ENCODE assay signal across 29 cellular contexts in the genomic region with DNA sequence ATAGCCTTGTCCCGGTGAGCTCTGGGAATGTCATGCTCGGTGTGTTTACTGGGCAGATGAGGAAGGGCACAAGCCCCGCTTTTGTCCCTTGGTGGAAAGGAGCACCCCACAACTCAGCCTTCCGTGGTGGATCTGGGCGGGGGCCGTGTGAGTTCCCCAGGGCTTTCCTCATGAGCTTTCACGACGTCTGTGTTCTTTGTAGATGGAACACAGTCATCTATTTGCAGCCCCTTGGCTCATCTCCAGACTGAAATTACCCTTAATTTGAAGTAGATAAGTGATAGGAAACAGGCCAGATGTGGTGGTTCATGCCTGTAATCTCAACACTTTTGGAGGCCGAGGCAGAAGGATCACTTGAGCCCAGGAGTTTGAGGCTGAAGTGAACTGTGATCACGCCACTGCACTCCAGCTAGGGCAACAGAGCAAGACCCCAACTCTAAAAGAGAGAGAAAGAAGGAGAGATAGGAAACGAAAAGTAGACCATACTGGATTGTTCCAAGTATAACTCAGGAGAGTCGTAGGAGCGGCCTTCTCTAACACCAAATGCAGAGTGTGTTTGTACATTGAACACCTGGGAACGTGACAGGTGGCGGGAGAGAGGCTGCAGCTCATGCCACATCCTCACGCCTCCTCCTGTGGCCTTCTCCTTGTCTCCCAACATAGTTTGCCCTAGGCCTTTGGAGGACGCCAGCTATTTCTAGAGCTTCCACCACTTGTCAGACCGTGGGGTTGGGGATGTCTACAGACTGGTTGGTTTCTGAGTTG. TPM values are rescaled to one million over a fixed set of nuclear protein-coding genes. Genes with fewer than 3 reads are reported as not detected.
DNase-seq lines count a peak whose midpoint lies in the region; ATAC-seq, FAIRE-seq and TF ChIP-seq lines count a peak whose summit lies in the region.
"Had no signal": no experiment of that assay in that cellular context is flagged by ENCODE, and none has a peak within 500 bp of the region (broad histone marks: within the 10 kb centered on the region; RNA-seq: fewer than 3 reads in every experiment).

No MANE protein-coding gene starts in this region.

- H3K36me3 Mint-ChIP-seq in activated naive CD4-positive, alpha-beta T cell treated with anti-CD3 and anti-CD28 coated beads, Interleukin-2, amount 10 ng/mL, durations not matched to agents 7 days and 5 days, result peaks cover 85% of the 10 kb centered on the region
- H3K36me3 Mint-ChIP-seq in activated naive CD4-positive, alpha-beta T cell treated with anti-CD3 and anti-CD28 coated beads, Interleukin-2, amount 50 U/mL, for 72 hours, result peaks cover 5 to 16% of the 10 kb centered on the region in 2 donors
- peaks cover 44% of the 10 kb centered on the region for H3K36me3 Mint-ChIP-seq in stimulated activated memory B cell treated with anti-CD40 and anti-IgM and Interleukin-4, amounts not matched to agents 10 μg/mL and 1 μg/mL and 100 μg/mL, for 72 hours
- peaks cover 9% of the 10 kb centered on the region for H3K36me3 Mint-ChIP-seq in nephron progenitor cell (ENCODE audit: low read depth)

- H3K27ac ChIP-seq in Peyer's patch, result peak overlapping the region in 3 of 4 donors; percentile 72 to 95 (median 93)
- no peak overlapping the region for H3K27ac ChIP-seq in kidney (ENCODE audit: low read depth in 2 of 2, low read length in 2 of 2)
- H3K27ac ChIP-seq: breast epithelium, heart left ventricle, tibial artery had no signal

- peaks cover 1% of the 10 kb centered on the region for H3K9me3 Mint-ChIP-seq in activated naive CD4-positive, alpha-beta T cell treated with anti-CD3 and anti-CD28 coated beads, Interleukin-2, amount 10 ng/mL, durations not matched to agents 7 days and 5 days
- H3K9me3 Mint-ChIP-seq in activated naive CD4-positive, alpha-beta T cell treated with anti-CD3 and anti-CD28 coated beads, Interleukin-2, amount 50 U/mL, for 72 hours, result no peaks in the 10 kb centered on the region
- no peaks in the 10 kb centered on the region for H3K9me3 Mint-ChIP-seq in stimulated activated memory B cell treated with anti-CD40 and anti-IgM and Interleukin-4, amounts not matched to agents 10 μg/mL and 1 μg/mL and 100 μg/mL, for 72 hours
- no peaks in the 10 kb centered on the region for H3K9me3 Mint-ChIP-seq in nephron progenitor cell
- H3K9me3 Mint-ChIP-seq: CD14-positive monocyte; effector memory CD8-positive, alpha-beta T cell; naive B cell had no signal

- H3K9me3 ChIP-seq in Peyer's patch (no peaks in the 10 kb centered on the region), kidney (ENCODE audit: control insufficient read depth in 1 of 2, low read length in 2 of 2) (no peaks in the 10 kb centered on the region)
- H3K9me3 ChIP-seq: breast epithelium, heart left ventricle, tibial artery had no signal

- no peak for TF ChIP-seq CTCF in Peyer's patch (IDR thresholded peaks at IDR 0.05)
- TF ChIP-seq CTCF in kidney (IDR thresholded peaks at IDR 0.05; ENCODE audit: borderline replicate concordance, extremely low read depth, insufficient read depth), result no peak
- TF ChIP-seq CTCF in nephron progenitor cell (IDR thresholded peaks at IDR 0.05), result no peak

- no peak overlapping the region for H3K9ac ChIP-seq in kidney (ENCODE audit: low read length in 2 of 2)

- intact Hi-C loops in kidney (cut with DNase I), result no loop called here

- H3K27me3 ChIP-seq in Peyer's patch, result no peaks in the 10 kb centered on the region
- H3K27me3 ChIP-seq: breast epithelium, heart left ventricle, tibial artery had no signal

- CTCF ChIA-PET in activated naive CD4-positive, alpha-beta T cell treated with anti-CD3 and anti-CD28 coated beads, Interleukin-2, amount 10 ng/mL, durations not matched to agents 7 days and 5 days (lab: Charles Lee), result interaction anchor here (2.1 kb wide), 1 partner anchor 11 kb away, joined by 7 read pairs; no protein-coding TSS in a partner anchor

- no peak for FAIRE-seq in kidney (lab: Jason Lieb, UNC)
- FAIRE-seq: colon had no signal

- no peak overlapping the region for H3K4me3 Mint-ChIP-seq in activated naive CD4-positive, alpha-beta T cell treated with anti-CD3 and anti-CD28 coated beads, Interleukin-2, amount 10 ng/mL, durations not matched to agents 7 days and 5 days
- H3K4me3 Mint-ChIP-seq in stimulated activated memory B cell treated with anti-CD40 and anti-IgM and Interleukin-4, amounts not matched to agents 10 μg/mL and 1 μg/mL and 100 μg/mL, for 72 hours, result no peak overlapping the region
- no peak overlapping the region for H3K4me3 Mint-ChIP-seq in nephron progenitor cell
- H3K4me3 Mint-ChIP-seq: activated CD4-positive, alpha-beta T cell treated with anti-CD3 and anti-CD28 coated beads for 36 hours; CD14-positive monocyte; effector memory CD8-positive, alpha-beta T cell; naive B cell had no signal

- peaks cover 62% of the 10 kb centered on the region for H3K4me1 Mint-ChIP-seq in activated naive CD4-positive, alpha-beta T cell treated with anti-CD3 and anti-CD28 coated beads, Interleukin-2, amount 10 ng/mL, durations not matched to agents 7 days and 5 days
- H3K4me1 Mint-ChIP-seq in stimulated activated memory B cell treated with anti-CD40 and anti-IgM and Interleukin-4, amounts not matched to agents 10 μg/mL and 1 μg/mL and 100 μg/mL, for 72 hours, result peaks cover 31% of the 10 kb centered on the region
- H3K4me1 Mint-ChIP-seq in nephron progenitor cell, result peaks cover 5% of the 10 kb centered on the region

- no peak for TF ChIP-seq POLR2A in Peyer's patch (IDR thresholded peaks at IDR 0.05)

- peak; percentile 17 for DNase-seq in activated naive CD4-positive, alpha-beta T cell treated with anti-CD3 and anti-CD28 coated beads, Interleukin-2, amount 10 ng/mL, durations not matched to agents 7 days and 5 days
- no peak for DNase-seq in activated naive CD4-positive, alpha-beta T cell treated with anti-CD3 and anti-CD28 coated beads, Interleukin-2, amount 50 U/mL, for 72 hours (ENCODE audit: low spot score in 2 of 2)
- DNase-seq in Peyer's patch (peak in 1 of 3 donors; percentile 61), kidney (peak; percentile 27), nephron progenitor cell (no peak), NCI-H1048 (lab: John Stamatoyannopoulos, UW) (no peak)
- DNase-seq: activated CD4-positive, alpha-beta T cell treated with anti-CD3 and anti-CD28 coated beads for 36 hours; activated effector memory CD4-positive, alpha-beta T cell treated with Interleukin-2 at 50 U/mL for 16 hours; amniotic stem cell; effector memory CD8-positive, alpha-beta T cell; foreskin fibroblast; mesenchymal stem cell; naive B cell; NCI-H1092; NCI-H446; NK-92 treated with Interleukin-12 subunit alpha and Interleukin-12 subunit beta, amount 100 ng/mL, for 24 hours; SIG-M5; stimulated activated CD4-positive, alpha-beta T cell treated with anti-CD3 and anti-CD28 coated beads, Interleukin-4, amount 100 ng/mL, for 24 hours; stimulated activated naive CD4-positive, alpha-beta T cell treated with Interleukin-2 at 50 U/mL for 16 hours; T-helper 1 cell; tibial artery had no signal

- no peaks in the 10 kb centered on the region for H3K27me3 Mint-ChIP-seq in activated naive CD4-positive, alpha-beta T cell treated with anti-CD3 and anti-CD28 coated beads, Interleukin-2, amount 10 ng/mL, durations not matched to agents 7 days and 5 days
- no peaks in the 10 kb centered on the region for H3K27me3 Mint-ChIP-seq in stimulated activated memory B cell treated with anti-CD40 and anti-IgM and Interleukin-4, amounts not matched to agents 10 μg/mL and 1 μg/mL and 100 μg/mL, for 72 hours
- H3K27me3 Mint-ChIP-seq in nephron progenitor cell (ENCODE audit: low read depth, poor library complexity), result no peaks in the 10 kb centered on the region
- H3K27me3 Mint-ChIP-seq: activated CD4-positive, alpha-beta T cell treated with anti-CD3 and anti-CD28 coated beads for 36 hours; effector memory CD8-positive, alpha-beta T cell; naive B cell had no signal

- H3K36me3 ChIP-seq in Peyer's patch, result peaks cover 0 to 31% (median 0%) of the 10 kb centered on the region in 3 donors
- H3K36me3 ChIP-seq in kidney (ENCODE audit: control insufficient read depth in 1 of 2, insufficient read depth in 2 of 2, low read length in 2 of 2), result peaks cover 0 to 5% of the 10 kb centered on the region in 2 donors
- H3K36me3 ChIP-seq: breast epithelium had no signal

- H3K4me3 ChIP-seq in Peyer's patch (peak overlapping the region in 2 of 4 donors; percentile 3 to 17), kidney (ENCODE audit: low read length in 2 of 2) (no peak overlapping the region)
- H3K4me3 ChIP-seq: breast epithelium, heart left ventricle, tibial artery had no signal

- H3K27ac Mint-ChIP-seq in activated naive CD4-positive, alpha-beta T cell treated with anti-CD3 and anti-CD28 coated beads, Interleukin-2, amount 10 ng/mL, durations not matched to agents 7 days and 5 days, result no peak overlapping the region
- H3K27ac Mint-ChIP-seq in activated naive CD4-positive, alpha-beta T cell treated with anti-CD3 and anti-CD28 coated beads, Interleukin-2, amount 50 U/mL, for 72 hours, result peak overlapping the region in 1 of 2 donors; percentile 65
- H3K27ac Mint-ChIP-seq in stimulated activated memory B cell treated with anti-CD40 and anti-IgM and Interleukin-4, amounts not matched to agents 10 μg/mL and 1 μg/mL and 100 μg/mL, for 72 hours, result peak overlapping the region; percentile 1
- no peak overlapping the region for H3K27ac Mint-ChIP-seq in nephron progenitor cell
- H3K27ac Mint-ChIP-seq: activated CD4-positive, alpha-beta T cell treated with anti-CD3 and anti-CD28 coated beads for 36 hours had no signal

- H3K4me1 ChIP-seq in Peyer's patch (peaks cover 0 to 45% (median 15%) of the 10 kb centered on the region in 4 donors), kidney (ENCODE audit: control insufficient read depth in 1 of 2, insufficient read depth in 1 of 2, low read depth in 1 of 2, low read length in 2 of 2) (peaks cover 6 to 21% of the 10 kb centered on the region in 2 donors)
- H3K4me1 ChIP-seq: breast epithelium had no signal

- no peak for ATAC-seq in activated naive CD4-positive, alpha-beta T cell treated with anti-CD3 and anti-CD28 coated beads, Interleukin-2, amount 50 U/mL, for 72 hours
- no peak for ATAC-seq in stimulated activated memory B cell treated with anti-CD40 and anti-IgM and Interleukin-4, amounts not matched to agents 10 μg/mL and 1 μg/mL and 100 μg/mL, for 72 hours
- no peak for ATAC-seq in GM19035 (IDR thresholded peaks at IDR 0.05; ENCODE audit: unreplicated experiment)
- ATAC-seq: activated CD4-positive, alpha-beta T cell treated with anti-CD3 and anti-CD28 coated beads for 36 hours; effector memory CD8-positive, alpha-beta T cell; HCT116; heart left ventricle; Panc1 had no signal

RNA-seq across cellular contexts. Expression of gene P2RX4, which starts 8.8 kb away (rescaled TPM):
- total RNA-seq in activated naive CD4-positive, alpha-beta T cell treated with anti-CD3 and anti-CD28 coated beads, Interleukin-2, amount 50 U/mL, for 72 hours, result 10 to 100 TPM; 15.5 to 17.9 TPM
- 100 to 1,000 TPM in 3 of 4 donors, 10 to 100 TPM in 1; 42.9 to 248 (median 154) TPM for total RNA-seq in Peyer's patch
- total RNA-seq in kidney, result 36.2 TPM
- polyA plus RNA-seq in kidney (ENCODE audit: insufficient read depth, low read depth, low replicate concordance), result 28.8 TPM

Comparison
In these comparisons a context has a peak if more than half of its experiments do, and no peak if none do; other contexts are left out.
1. DNase-seq: peak in activated naive CD4-positive, alpha-beta T cell treated with anti-CD3 and anti-CD28 coated beads, Interleukin-2, amount 10 ng/mL, durations not matched to agents 7 days and 5 days (single experiment) and kidney (single experiment); none in activated naive CD4-positive, alpha-beta T cell treated with anti-CD3 and anti-CD28 coated beads, Interleukin-2, amount 50 U/mL, for 72 hours (0 of 2), nephron progenitor cell (single experiment) and NCI-H1048 (single experiment).
2. H3K27ac ChIP-seq: peak in Peyer's patch (3 of 4); none in kidney (0 of 2).